1 cellular context compared by ENCODE assay signal in genomic region chr7:30910369-30911073, GRCh38.
TF ChIP-seq lines count a peak whose summit lies in the region.

No MANE protein-coding gene starts in this region.

TF ChIP-seq in HepG2, 621 proteins besides CTCF, POLR2A, EP300 and RAD21:
- no peak for TF ChIP-seq ATF2 (CRISPR knock-in tag; IDR thresholded peaks at IDR 0.05)
- TF ChIP-seq ZNF737 (CRISPR knock-in tag; IDR thresholded peaks at IDR 0.05; ENCODE audit: borderline replicate concordance) = no peak
- no peak for TF ChIP-seq MYC (CRISPR knock-in tag; IDR thresholded peaks at IDR 0.05; ENCODE audit: borderline replicate concordance)
- TF ChIP-seq ZNF138 (CRISPR knock-in tag; IDR thresholded peaks at IDR 0.05; ENCODE audit: low read depth) = no peak
- TF ChIP-seq ZNF335 (CRISPR knock-in tag; IDR thresholded peaks at IDR 0.05) = no peak
- no peak for TF ChIP-seq ZNF503 (CRISPR knock-in tag; IDR thresholded peaks at IDR 0.05)
- TF ChIP-seq ZNF501 (CRISPR knock-in tag; IDR thresholded peaks at IDR 0.05) = no peak
- TF ChIP-seq FLYWCH1 (CRISPR knock-in tag; IDR thresholded peaks at IDR 0.05) = no peak
- no peak for TF ChIP-seq SNRNP70 (IDR thresholded peaks at IDR 0.05; ENCODE audit: low read depth, low read length)
- no peak for TF ChIP-seq ASH2L (IDR thresholded peaks at IDR 0.05; ENCODE audit: insufficient read length, low read depth, low read length)
- TF ChIP-seq NR0B2 (CRISPR knock-in tag; IDR thresholded peaks at IDR 0.05) = no peak
- no peak for TF ChIP-seq SMAD1 (CRISPR knock-in tag; IDR thresholded peaks at IDR 0.05; ENCODE audit: borderline replicate concordance, low read depth)
- no peak for TF ChIP-seq ZSCAN20 (CRISPR knock-in tag; IDR thresholded peaks at IDR 0.05; ENCODE audit: borderline replicate concordance)
